ENCODE assay signal across 19 cellular contexts in the genomic region with DNA sequence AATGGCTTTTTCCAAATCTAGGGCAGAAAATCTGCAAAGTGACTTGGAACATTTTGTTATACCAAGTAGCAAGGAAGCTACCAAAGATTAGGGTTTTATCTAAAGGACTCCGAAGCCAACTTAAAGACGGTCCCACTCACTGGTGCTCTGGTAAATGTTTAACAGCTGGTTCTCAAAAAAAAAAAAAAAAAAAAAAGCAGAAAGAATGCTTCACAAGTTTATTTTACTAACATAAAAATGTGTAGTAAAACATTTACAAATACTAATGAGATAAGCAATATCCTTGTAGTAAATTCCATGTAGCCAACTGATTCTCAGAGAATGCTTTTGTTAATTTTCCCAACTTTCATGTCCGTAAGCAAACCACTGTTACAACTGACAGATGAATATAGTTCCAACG. TPM values are rescaled to one million over a fixed set of nuclear protein-coding genes. Genes with fewer than 3 reads are reported as not detected.
DNase-seq lines count a peak whose midpoint lies in the region; ATAC-seq and TF ChIP-seq lines count a peak whose summit lies in the region.
"Had no signal": no experiment of that assay in that cellular context is flagged by ENCODE, and none has a peak within 500 bp of the region (broad histone marks: within the 10 kb centered on the region; RNA-seq: fewer than 3 reads in every experiment).

No MANE protein-coding gene starts in this region.

- H2AFZ ChIP-seq in ACC112 (ENCODE audit: low read length, unreplicated experiment), result no peak overlapping the region

- H3K4me3 Mint-ChIP-seq in activated T-cell treated with anti-CD3 and anti-CD28 coated beads, Interleukin-2, amount 50 U/mL, for 24 hours, result no peak overlapping the region
- H3K4me3 Mint-ChIP-seq: CD4-positive, alpha-beta memory T cell had no signal

- no peaks in the 10 kb centered on the region for H3K27me3 Mint-ChIP-seq in activated T-cell treated with anti-CD3 and anti-CD28 coated beads, Interleukin-2, amount 50 U/mL, for 24 hours
- H3K27me3 Mint-ChIP-seq: CD4-positive, alpha-beta memory T cell; IgD-negative memory B cell had no signal

- H3K4me1 ChIP-seq in ACC112 (ENCODE audit: control insufficient read depth, insufficient read depth, low read length, unreplicated experiment), result peaks cover 4% of the 10 kb centered on the region
- peaks cover 26% of the 10 kb centered on the region for H3K4me1 ChIP-seq in body of pancreas
- H3K4me1 ChIP-seq: BE2C had no signal

- H3K4me3 ChIP-seq in ACC112 (ENCODE audit: low read depth, low read length) (peak overlapping the region; percentile 29; the same call in 1 of the 2 replicates), body of pancreas (no peak overlapping the region)
- H3K4me3 ChIP-seq: Peyer's patch had no signal

- ATAC-seq in body of pancreas (peak; percentile 45), HG03045 (IDR thresholded peaks at IDR 0.05; ENCODE audit: unreplicated experiment) (no peak), HG02852 (IDR thresholded peaks at IDR 0.05; ENCODE audit: unreplicated experiment) (no peak)

- peaks cover 49% of the 10 kb centered on the region for H3K36me3 Mint-ChIP-seq in activated T-cell treated with anti-CD3 and anti-CD28 coated beads, Interleukin-2, amount 50 U/mL, for 24 hours (ENCODE audit: low read depth)

- peaks cover 15% of the 10 kb centered on the region for H3K79me2 ChIP-seq in ACC112 (ENCODE audit: control insufficient read depth, insufficient read depth, low read length, unreplicated experiment)

- peaks cover 31% of the 10 kb centered on the region for H3K4me1 Mint-ChIP-seq in activated T-cell treated with anti-CD3 and anti-CD28 coated beads, Interleukin-2, amount 50 U/mL, for 24 hours (ENCODE audit: low read depth)

- intact Hi-C loops in body of pancreas (cut with DNase I), result no loop called here

- H3K27ac Mint-ChIP-seq in activated T-cell treated with anti-CD3 and anti-CD28 coated beads, Interleukin-2, amount 50 U/mL, for 24 hours, result no peak overlapping the region

- H3K9me3 ChIP-seq in body of pancreas, result peaks cover 0 to 7% (median 0%) of the 10 kb centered on the region in 3 donors
- H3K9me3 ChIP-seq: BE2C had no signal

- H3K27ac ChIP-seq in ACC112 (ENCODE audit: low read depth, low read length) (no peak overlapping the region), body of pancreas (peak overlapping the region; percentile 27 to 76 (median 52))
- H3K27ac ChIP-seq: Peyer's patch had no signal

- no peak for TF ChIP-seq CTCF in body of pancreas (IDR thresholded peaks at IDR 0.05)

- 9 to 18% methylated on average over 4 of the region's 4 CpGs for WGBS in body of pancreas, 2 donors

- DNase-seq in body of pancreas (no peak), kidney glomerular epithelial cell (lab: John Stamatoyannopoulos, UW) (peak; percentile 64), renal cortical epithelial cell (ENCODE audit: low read depth) (peak; percentile 70), SIG-M5 (lab: John Stamatoyannopoulos, UW) (no peak)
- no peak for DNase-seq in activated T-cell treated with anti-CD3 and anti-CD28 coated beads, Interleukin-2, amount 50 U/mL, for 24 hours
- DNase-seq: BE2C; CD4-positive, alpha-beta memory T cell; EL; H7; NCI-H1417 treated with DMSO at 0.1 percent for 48 hours; NCI-H2029; NCI-H2171 treated with DMSO at 0.1 percent for 48 hours; NCI-H82; Peyer's patch; SHP77 had no signal

- peaks cover 9% of the 10 kb centered on the region for H3K9me3 Mint-ChIP-seq in activated T-cell treated with anti-CD3 and anti-CD28 coated beads, Interleukin-2, amount 50 U/mL, for 24 hours

- H3K36me3 ChIP-seq in ACC112 (ENCODE audit: insufficient read depth, low read length) (no peaks in the 10 kb centered on the region; the same call in 1 of the 2 replicates), body of pancreas (replicated peaks in 1 of 2; ENCODE audit: insufficient read depth in 1 of 2, low read depth in 2 of 2) (no peaks in the 10 kb centered on the region)
- H3K36me3 ChIP-seq: BE2C, Peyer's patch had no signal

- H3K27me3 ChIP-seq in ACC112 (ENCODE audit: insufficient read depth, low read length) (no peaks in the 10 kb centered on the region), body of pancreas (no peaks in the 10 kb centered on the region)
- H3K27me3 ChIP-seq: BE2C, Peyer's patch had no signal

- no peak for TF ChIP-seq POLR2A in body of pancreas (IDR thresholded peaks at IDR 0.05)

RNA-seq across cellular contexts. Expression of gene TAF3, which starts 38.4 kb away (rescaled TPM):
- total RNA-seq in body of pancreas (10 to 100 TPM in 1 of 2 donors, 1 to 10 TPM in 1; 6.0 to 12.9 TPM), renal cortical epithelial cell (0.52 and 2.5 TPM in 2 replicates)

Comparison
In these comparisons a context has a peak if more than half of its experiments do, and no peak if none do; other contexts are left out.
1. DNase-seq: peak in kidney glomerular epithelial cell (single experiment) and renal cortical epithelial cell (single experiment); none in body of pancreas (0 of 4), activated T-cell treated with anti-CD3 and anti-CD28 coated beads, Interleukin-2, amount 50 U/mL, for 24 hours (single experiment) and SIG-M5 (single experiment).